Comparison of ENCODE assay signal across 10 cellular contexts in the genomic region with DNA sequence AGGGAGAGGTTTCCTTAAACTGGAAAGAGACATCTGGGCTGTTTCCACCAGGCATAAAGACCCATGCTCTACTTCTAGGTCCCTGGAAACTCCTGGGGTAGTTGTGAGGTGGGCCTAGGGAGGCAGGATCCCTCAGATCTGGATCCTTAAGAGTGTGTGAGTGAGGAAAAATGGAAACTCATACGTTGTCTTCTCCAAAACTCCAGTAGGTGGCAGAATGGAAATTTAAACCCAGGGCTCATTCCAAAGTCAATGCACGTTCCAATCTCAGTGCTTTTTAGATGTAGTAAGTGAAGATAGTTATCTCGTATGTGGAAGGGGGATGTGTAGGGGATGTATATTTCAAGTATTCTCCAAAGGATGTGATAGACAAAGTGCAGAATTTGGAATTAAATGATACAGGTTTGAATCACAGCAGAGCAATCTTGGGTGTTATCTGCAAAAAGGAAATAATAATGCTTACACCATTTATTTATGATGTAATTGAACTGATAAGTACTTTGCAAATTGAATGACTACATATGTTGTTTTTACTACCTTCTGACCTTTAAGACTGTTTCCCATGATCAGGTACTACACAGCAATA. TPM values are rescaled to one million over a fixed set of nuclear protein-coding genes. Genes with fewer than 3 reads are reported as not detected.
A peak's percentile ranks its signal among the peaks of the same experiment; 100 is the strongest.
DNase-seq lines count a peak whose midpoint lies in the region; ATAC-seq, FAIRE-seq and TF ChIP-seq lines count a peak whose summit lies in the region.
"Had no signal": no experiment of that assay in that cellular context is flagged by ENCODE, and none has a peak within 500 bp of the region (broad histone marks: within the 10 kb centered on the region; RNA-seq: fewer than 3 reads in every experiment).

No MANE protein-coding gene starts in this region.

- H2BK15ac ChIP-seq in IMR-90 (ENCODE audit: low read depth, low read length) = no peak overlapping the region

- H4K8ac ChIP-seq in IMR-90 (ENCODE audit: low read depth in 2 of 2, low read length in 2 of 2) = no peak overlapping the region

- H3K27me3 ChIP-seq in IMR-90 (ENCODE audit: control insufficient read depth, insufficient read depth, low read length) = peaks cover 3% of the 10 kb centered on the region
- H3K27me3 ChIP-seq in astrocyte (ENCODE audit: insufficient read depth, low read length) = no peaks in the 10 kb centered on the region
- no peaks in the 10 kb centered on the region for H3K27me3 ChIP-seq in right lobe of liver
- no peaks in the 10 kb centered on the region for H3K27me3 ChIP-seq in aorta (ENCODE audit: control insufficient read depth in 1 of 2, insufficient read depth in 2 of 2, low read length in 1 of 2)

- peaks cover 9% of the 10 kb centered on the region for H3K4me1 Mint-ChIP-seq in Calu3 (ENCODE audit: low read depth, unreplicated experiment)
- peaks cover 5% of the 10 kb centered on the region for H3K4me1 Mint-ChIP-seq in astrocyte (ENCODE audit: low read depth, unreplicated experiment)

- H3K79me2 ChIP-seq in astrocyte (ENCODE audit: insufficient read depth, low read length) = no peaks in the 10 kb centered on the region

- H3K27me3 Mint-ChIP-seq in Calu3 (ENCODE audit: unreplicated experiment) (peaks cover 6% of the 10 kb centered on the region), astrocyte (ENCODE audit: low read depth, unreplicated experiment) (no peaks in the 10 kb centered on the region)

- H3K36me3 Mint-ChIP-seq in Calu3 (ENCODE audit: insufficient read depth, unreplicated experiment) = peaks cover 6% of the 10 kb centered on the region
- H3K36me3 Mint-ChIP-seq in astrocyte (ENCODE audit: low read depth, unreplicated experiment) = no peaks in the 10 kb centered on the region

- H3K79me1 ChIP-seq in IMR-90 (ENCODE audit: low read depth in 1 of 2, low read length in 2 of 2) = no peaks in the 10 kb centered on the region

- H3K4me1 ChIP-seq in IMR-90 (ENCODE audit: control insufficient read depth, insufficient read depth, low read length) = no peaks in the 10 kb centered on the region
- no peaks in the 10 kb centered on the region for H3K4me1 ChIP-seq in astrocyte (ENCODE audit: insufficient read depth, low read length)
- H3K4me1 ChIP-seq in right lobe of liver = no peaks in the 10 kb centered on the region
- H3K4me1 ChIP-seq in aorta (ENCODE audit: control insufficient read depth in 1 of 2, insufficient read depth in 2 of 2, low read length in 2 of 2) = no peaks in the 10 kb centered on the region
- H3K4me1 ChIP-seq: HAP-1 had no signal

- no CpG with 5 or more reads among the region's 3 CpGs for WGBS in IMR-90 (ENCODE audit: extremely low coverage in 2 of 2, insufficient read length in 1 of 2), 2 experiments
- 0% methylated on average over 3 of the region's 3 CpGs for WGBS in right lobe of liver (ENCODE audit: insufficient coverage, low coverage, low lambda C conversion rate, missing lambda C conversion rate)
- WGBS in aorta, 2 donors = 3 to 4% methylated on average over 3 of the region's 3 CpGs

- no peak overlapping the region for H2AK5ac ChIP-seq in IMR-90 (ENCODE audit: low read depth, low read length)

- H3K9ac ChIP-seq in IMR-90 (ENCODE audit: low read depth, low read length) (no peak overlapping the region), astrocyte (ENCODE audit: low read length) (no peak overlapping the region)

- no peak overlapping the region for H3K23ac ChIP-seq in IMR-90 (ENCODE audit: low read depth, low read length)

- H3K18ac ChIP-seq in IMR-90 (ENCODE audit: low read depth, low read length) = no peak overlapping the region

- H3K9me3 Mint-ChIP-seq in Calu3 (ENCODE audit: low read depth, unreplicated experiment) (no peaks in the 10 kb centered on the region), astrocyte (ENCODE audit: unreplicated experiment) (peaks cover 3% of the 10 kb centered on the region)

- in situ Hi-C loops in IMR-90 (cut with MboI; ENCODE audit: low sequenced_read_pairs) = loop anchor here (10.0 kb wide), 1 partner anchor 244 kb away; no protein-coding TSS in a partner anchor

- POLR2A ChIA-PET in IMR-90 (lab: Charles Lee; ENCODE audit: unreplicated experiment) = no interaction called here

- H2BK20ac ChIP-seq in IMR-90 (ENCODE audit: low read depth, low read length) = no peak overlapping the region

- peak overlapping the region; percentile 66 for H2AFZ ChIP-seq in IMR-90 (replicated peaks; ENCODE audit: low read length, poor library complexity)
- no peak overlapping the region for H2AFZ ChIP-seq in astrocyte (ENCODE audit: low read depth, low read length)

- peak; percentile 52 for TF ChIP-seq RAD21 in IMR-90 (IDR thresholded peaks at IDR 0.05; ENCODE audit: low read length)

- no peak overlapping the region; the same call in 1 of the 2 replicates for H3K14ac ChIP-seq in IMR-90 (replicated peaks; ENCODE audit: low read depth, low read length)

- no peak overlapping the region for H3K4ac ChIP-seq in IMR-90 (ENCODE audit: low read depth, low read length)

- no peak overlapping the region for H4K91ac ChIP-seq in IMR-90 (ENCODE audit: insufficient read depth, low read depth, low read length)

- H3K4me3 ChIP-seq in IMR-90 (ENCODE audit: insufficient read depth, low read depth, low read length) (no peak overlapping the region), astrocyte (ENCODE audit: insufficient read depth, low read depth, low read length) (no peak overlapping the region), right lobe of liver (no peak overlapping the region), aorta (ENCODE audit: low read length in 2 of 2) (no peak overlapping the region)
- H3K4me3 ChIP-seq: HAP-1 had no signal

- dilution Hi-C loops in IMR-90 (cut with HindIII; ENCODE audit: low sequenced_read_pairs, unreplicated experiment) = no loop called here

- TF ChIP-seq POLR2A in IMR-90 (IDR thresholded peaks at IDR 0.05; ENCODE audit: low read depth, low read length) = no peak
- no peak for TF ChIP-seq POLR2A in right lobe of liver (IDR thresholded peaks at IDR 0.05)

- H2BK120ac ChIP-seq in IMR-90 (ENCODE audit: low read depth, low read length) = no peak overlapping the region

- no peak overlapping the region for H4K5ac ChIP-seq in IMR-90 (ENCODE audit: low read depth, low read length)

- no TSS peak for BruUV-seq in Calu3 (replicated peaks; lab: Mats Ljungman, UMichigan)
- BruUV-seq in IMR-90 (replicated peaks; lab: Mats Ljungman, UMichigan) = no TSS peak

- ATAC-seq in IMR-90 (ENCODE audit: low read depth) (peak; percentile 89), right lobe of liver (peak in 3 of 4 donors; percentile 46 to 55 (median 53)), aorta (ENCODE audit: low FRiP score) (no peak)

- no peaks in the 10 kb centered on the region for H3K9me3 ChIP-seq in IMR-90 (ENCODE audit: control insufficient read depth, insufficient read depth, low read length)
- H3K9me3 ChIP-seq in astrocyte (ENCODE audit: insufficient read depth, low read depth, low read length) = no peaks in the 10 kb centered on the region
- H3K9me3 ChIP-seq in right lobe of liver = no peaks in the 10 kb centered on the region
- no peaks in the 10 kb centered on the region for H3K9me3 ChIP-seq in aorta (ENCODE audit: control insufficient read depth, low read length)
- H3K9me3 ChIP-seq: HAP-1 had no signal

- no peak for DNase-seq in Calu3
- DNase-seq in IMR-90 = peak; percentile 45
- no peak for DNase-seq in astrocyte (ENCODE audit: low read depth)
- no peak for DNase-seq in right lobe of liver
- DNase-seq in aorta = no peak
- DNase-seq in NOMO-1 treated with DMSO at 0.1 percent for 48 hours (lab: John Stamatoyannopoulos, UW; ENCODE audit: unreplicated experiment) = no peak
- no peak for DNase-seq in NCI-H1436 treated with DMSO at 0.1 percent for 48 hours (lab: John Stamatoyannopoulos, UW)
- DNase-seq in mucosa of gallbladder (ENCODE audit: low spot score) = no peak
- DNase-seq: T-helper 2 cell had no signal

- H3K27ac Mint-ChIP-seq in Calu3 (ENCODE audit: unreplicated experiment) (no peak overlapping the region), astrocyte (ENCODE audit: unreplicated experiment) (no peak overlapping the region)

- no peak overlapping the region for H2AK9ac ChIP-seq in IMR-90 (replicated peaks; ENCODE audit: low read depth, low read length, poor library complexity)

- FAIRE-seq in astrocyte (lab: Jason Lieb, UNC) = peak; percentile 13

- H3K27ac ChIP-seq in IMR-90 (ENCODE audit: insufficient read depth, low read length) (no peak overlapping the region), astrocyte (ENCODE audit: low read depth, low read length) (no peak overlapping the region), right lobe of liver (no peak overlapping the region), aorta (ENCODE audit: low read depth in 1 of 2, low read length in 2 of 2) (no peak overlapping the region)

- CTCF ChIA-PET in Calu3 (lab: Charles Lee) (no interaction called here), IMR-90 (lab: Yijun Ruan, JAX) (interaction anchor here (0.5 to 2.3 kb wide), 8 partner anchors 14 to 518 kb away, joined by 3 to 10 read pairs (median 3); no protein-coding TSS in a partner anchor)

- intact Hi-C loops in Calu3 (cut with micrococcal nuclease; ENCODE audit: unreplicated experiment) (loop anchor here (2.0 to 5.0 kb wide), 2 partner anchors 20 to 131 kb away; no protein-coding TSS in a partner anchor), IMR-90 (cut with micrococcal nuclease) (loop anchor here (2.0 to 5.0 kb wide), 2 partner anchors 130 to 246 kb away; no protein-coding TSS in a partner anchor), right lobe of liver (cut with DNase I) (no loop called here), aorta (cut with DNase I) (no loop called here)

- H3K4me2 ChIP-seq in IMR-90 (ENCODE audit: low read depth, low read length) = no peak overlapping the region
- H3K4me2 ChIP-seq in astrocyte (ENCODE audit: low read length) = no peak overlapping the region

- H4K20me1 ChIP-seq in IMR-90 (ENCODE audit: insufficient read depth, low read length) (no peaks in the 10 kb centered on the region), astrocyte (ENCODE audit: insufficient read depth, low read length) (no peaks in the 10 kb centered on the region)

- H3K9me1 ChIP-seq in IMR-90 (ENCODE audit: insufficient read depth, low read length) = no peaks in the 10 kb centered on the region

- no peak overlapping the region for H3K56ac ChIP-seq in IMR-90 (ENCODE audit: extremely low read depth, insufficient read depth, low read length)

- TF ChIP-seq CTCF in Calu3 (IDR thresholded peaks at IDR 0.05; ENCODE audit: unreplicated experiment) = peak; percentile 36
- TF ChIP-seq CTCF in IMR-90 (conservative IDR thresholded peaks at IDR 0.05; ENCODE audit: low read depth, low read length) = peak; percentile 53
- peak; percentile 64 for TF ChIP-seq CTCF in astrocyte (IDR thresholded peaks at IDR 0.05; ENCODE audit: insufficient read depth, low read depth, low read length)
- peak in 3 of 4 donors; percentile 27 to 39 (median 31) for TF ChIP-seq CTCF in right lobe of liver (IDR thresholded peaks at IDR 0.05)

- H2BK5ac ChIP-seq in IMR-90 (ENCODE audit: low read depth, low read length, poor library complexity, severe bottlenecking) = no peak overlapping the region

- H3K36me3 ChIP-seq in IMR-90 (ENCODE audit: control insufficient read depth, insufficient read depth, low read length) (no peaks in the 10 kb centered on the region), astrocyte (ENCODE audit: insufficient read depth, low read length) (no peaks in the 10 kb centered on the region), right lobe of liver (no peaks in the 10 kb centered on the region), aorta (ENCODE audit: control insufficient read depth in 1 of 2, insufficient read depth in 2 of 2, low read length in 1 of 2) (no peaks in the 10 kb centered on the region)
- H3K36me3 ChIP-seq: HAP-1 had no signal

- H3K4me3 Mint-ChIP-seq in Calu3 (ENCODE audit: low read depth, unreplicated experiment) = no peak overlapping the region
- H3K4me3 Mint-ChIP-seq in astrocyte (ENCODE audit: unreplicated experiment) = no peak overlapping the region

RNA-seq across cellular contexts. Expression of a gene that starts 13.1 kb away (rescaled TPM):
- total RNA-seq in Calu3 (2022) (30.4 and 33.5 TPM in 2 replicates), IMR-90 (2012; rRNA removed) (245 and 246 TPM in 2 replicates), astrocyte (0.38 and 0.64 TPM in 2 replicates), right lobe of liver (under 1 TPM in 1 of 6 experiments, not detected in 5; 0.22 TPM), aorta (under 1 TPM in 1 of 2 donors, not detected in 1; 0.52 TPM), mucosa of gallbladder (99.4 TPM)
- polyA plus RNA-seq in IMR-90 (2012; rRNA removed) (155 and 166 TPM in 2 replicates), aorta (under 1 TPM in 1 of 2 donors, not detected in 1; 0.10 TPM)
- 30.1 and 60.9 TPM in 2 replicates for polyA plus RNA-seq in IMR-90 (2012; cell fraction: cytosol; rRNA removed)
- polyA plus RNA-seq in IMR-90 (2012; cell fraction: nucleus; rRNA removed; ENCODE audit: low replicate concordance) = 9.4 and 51.9 TPM in 2 replicates

RNA-seq across cellular contexts. Expression of a gene that starts 30.6 kb away (rescaled TPM):
- total RNA-seq in Calu3 (2022) (not detected in 2 replicates), IMR-90 (2012; rRNA removed) (not detected in 2 replicates), astrocyte (1.1 and 1.2 TPM in 2 replicates), right lobe of liver (under 1 TPM in 1 of 6 experiments, not detected in 5; 0.35 TPM), aorta (not detected), mucosa of gallbladder (not detected)
- polyA plus RNA-seq in IMR-90 (2012; rRNA removed) (not detected in 2 replicates), aorta (under 1 TPM in 1 of 2 donors, not detected in 1; 0.38 TPM)
- polyA plus RNA-seq in IMR-90 (2012; cell fraction: cytosol; rRNA removed) = not detected in 2 replicates
- polyA plus RNA-seq in IMR-90 (2012; cell fraction: nucleus; rRNA removed; ENCODE audit: low replicate concordance) = not detected in 2 replicates

RNA-seq across cellular contexts. Expression of a gene that starts 32.4 kb away (rescaled TPM):
- total RNA-seq in Calu3 (2022) = not detected in 2 replicates
- total RNA-seq in IMR-90 (2012; rRNA removed) = under 0.01 and 0.28 TPM in 2 replicates
- polyA plus RNA-seq in IMR-90 (2012; rRNA removed) = 0.29 and 0.39 TPM in 2 replicates
- polyA plus RNA-seq in IMR-90 (2012; cell fraction: cytosol; rRNA removed) = 0.03 and 0.09 TPM in 2 replicates
- 0.04 and 0.09 TPM in 2 replicates for polyA plus RNA-seq in IMR-90 (2012; cell fraction: nucleus; rRNA removed; ENCODE audit: low replicate concordance)
- total RNA-seq in astrocyte = not detected in 2 replicates
- not detected for total RNA-seq in right lobe of liver
- total RNA-seq in aorta = 1 to 10 TPM; 1.1 to 1.4 TPM
- not detected for polyA plus RNA-seq in aorta
- 0.17 TPM for total RNA-seq in mucosa of gallbladder

Comparison
In these comparisons a context has a peak if more than half of its experiments do, and no peak if none do; other contexts are left out.
1. RNA of a gene that starts 13.1 kb away (total RNA-seq): 245 to 246 TPM in IMR-90, 99.4 TPM in mucosa of gallbladder (single experiment) and 30.4 to 33.5 TPM in Calu3; 0.38 to 0.64 TPM in astrocyte, 0.52 TPM in aorta and 0.22 TPM in right lobe of liver; every median in the first group is over 10 times any median in the second.
2. intact Hi-C loops: an anchor here in Calu3 (2.0 to 5.0 kb wide) and IMR-90 (2.0 to 5.0 kb wide); none called in right lobe of liver and aorta.
3. Peak in every context shown above with its lines, with median percentiles within 50 percentile points of each other: CTCF ChIP-seq.